9 cellular contexts compared by ENCODE assay signal in genomic region chr2:197480165-197481036, GRCh38.
"Had no signal": no experiment of that assay in that cellular context is flagged by ENCODE, and none has a peak within 500 bp of the region (broad histone marks: within the 10 kb centered on the region; RNA-seq: fewer than 3 reads in every experiment).

No MANE protein-coding gene starts in this region.

- H2AFZ ChIP-seq: hepatocyte had no signal

- H3K4me3 ChIP-seq: hepatocyte, tibial artery had no signal

- H3K4me3 Mint-ChIP-seq: activated naive CD4-positive, alpha-beta T cell treated with anti-CD3 and anti-CD28 coated beads, Interleukin-2, amount 50 U/mL, for 24 hours had no signal

- ATAC-seq: left ventricle myocardium superior had no signal

- H3K4me2 ChIP-seq: hepatocyte had no signal

- H3K27me3 ChIP-seq: brain microvascular endothelial cell, hepatocyte, tibial artery had no signal

- H3K4me1 Mint-ChIP-seq: activated naive CD4-positive, alpha-beta T cell treated with anti-CD3 and anti-CD28 coated beads, Interleukin-2, amount 50 U/mL, for 24 hours had no signal

- H3K27me3 Mint-ChIP-seq: activated naive CD4-positive, alpha-beta T cell treated with anti-CD3 and anti-CD28 coated beads, Interleukin-2, amount 50 U/mL, for 24 hours had no signal

- DNase-seq: activated CD4-positive, alpha-beta T cell treated with anti-CD3 and anti-CD28 coated beads for 1 hour; activated CD8-positive, alpha-beta memory T cell treated with anti-CD3 and anti-CD28 coated beads for 24 hours; brain microvascular endothelial cell; effector memory CD4-positive, alpha-beta T cell; kidney; left ventricle myocardium superior; tibial artery had no signal

- H3K4me1 ChIP-seq: tibial artery had no signal

- H3K9me3 Mint-ChIP-seq: activated naive CD4-positive, alpha-beta T cell treated with anti-CD3 and anti-CD28 coated beads, Interleukin-2, amount 50 U/mL, for 24 hours had no signal

- H3K27ac Mint-ChIP-seq: activated naive CD4-positive, alpha-beta T cell treated with anti-CD3 and anti-CD28 coated beads, Interleukin-2, amount 50 U/mL, for 24 hours had no signal

- H3K27ac ChIP-seq: brain microvascular endothelial cell, hepatocyte, tibial artery had no signal
